23 cellular contexts compared by ENCODE assay signal in genomic region chr11:72784662-72785061, GRCh38. TPM values are rescaled to one million over a fixed set of nuclear protein-coding genes. Genes with fewer than 3 reads are reported as not detected.
DNase-seq lines count a peak whose midpoint lies in the region; ATAC-seq, FAIRE-seq and TF ChIP-seq lines count a peak whose summit lies in the region.
"Had no signal": no experiment of that assay in that cellular context is flagged by ENCODE, and none has a peak within 500 bp of the region (broad histone marks: within the 10 kb centered on the region; RNA-seq: fewer than 3 reads in every experiment).

No MANE protein-coding gene starts in this region.

- no peaks in the 10 kb centered on the region for H3K9me3 ChIP-seq in hepatocyte (ENCODE audit: low read depth)
- no peaks in the 10 kb centered on the region for H3K9me3 ChIP-seq in neuronal stem cell (replicated peaks in 1 of 2; ENCODE audit: control insufficient read depth in 2 of 2, insufficient read depth in 1 of 2, low read depth in 1 of 2, low read length in 2 of 2)
- H3K9me3 ChIP-seq: SK-N-SH had no signal

- H3K27me3 ChIP-seq in hepatocyte (no peaks in the 10 kb centered on the region), neuronal stem cell (ENCODE audit: control insufficient read depth in 3 of 3, insufficient read depth in 3 of 3, low read depth in 1 of 3, low read length in 3 of 3) (peaks cover 0 to 33% (median 16%) of the 10 kb centered on the region in 3 experiments)

- peak overlapping the region; percentile 54 for H2BK15ac ChIP-seq in neuronal stem cell (ENCODE audit: low read length)

- peak overlapping the region; percentile 97 for H3K14ac ChIP-seq in neuronal stem cell (ENCODE audit: low read length)

- H4K20me1 ChIP-seq in hepatocyte (ENCODE audit: insufficient read depth, poor library complexity, severe bottlenecking) = no peaks in the 10 kb centered on the region

- no peak overlapping the region for H3K23ac ChIP-seq in neuronal stem cell (ENCODE audit: low read depth, low read length, poor library complexity)

- peak overlapping the region; percentile 7 for H2BK12ac ChIP-seq in neuronal stem cell (ENCODE audit: low read length)

- H2AK5ac ChIP-seq in neuronal stem cell (ENCODE audit: low read depth, low read length) = no peak overlapping the region

- H3K9me2 ChIP-seq in hepatocyte (replicated peaks; ENCODE audit: insufficient read depth) = no peaks in the 10 kb centered on the region
- H3K9me2 ChIP-seq: SK-N-SH had no signal

- H3K27ac Mint-ChIP-seq in type B pancreatic cell = peak overlapping the region; percentile 81
- no peak overlapping the region for H3K27ac Mint-ChIP-seq in activated CD4-positive, alpha-beta T cell treated with anti-CD3 and anti-CD28 coated beads for 36 hours
- H3K27ac Mint-ChIP-seq: GM23338 had no signal

- intact Hi-C loops in activated CD4-positive, alpha-beta T cell treated with anti-CD3 and anti-CD28 coated beads for 36 hours (cut with DNase I, micrococcal nuclease) = no loop called here

- no peak overlapping the region for H2BK120ac ChIP-seq in neuronal stem cell (ENCODE audit: low read depth, low read length)

- POLR2A ChIA-PET in activated CD4-positive, alpha-beta T cell treated with anti-CD3 and anti-CD28 coated beads for 36 hours (lab: Charles Lee) = no interaction called here

- no peak overlapping the region for H4K8ac ChIP-seq in neuronal stem cell (ENCODE audit: low read depth, low read length)

- DNase-seq in D721Med (ENCODE audit: insufficient read length, low spot score) (peak; percentile 7), hepatocyte (ENCODE audit: low spot score) (no peak), neuronal stem cell (ENCODE audit: low spot score) (no peak), type B pancreatic cell (ENCODE audit: extremely low spot score, unreplicated experiment) (no peak), COR-L47 (lab: John Stamatoyannopoulos, UW) (no peak)
- no peak for DNase-seq in stimulated activated CD4-positive, alpha-beta T cell treated with anti-CD3 and anti-CD28 coated beads, Interleukin-2, amount 100 ng/mL, for 24 hours
- DNase-seq in activated CD4-positive, alpha-beta T cell treated with anti-CD3 and anti-CD28 coated beads for 36 hours = no peak
- DNase-seq: CD4-positive, CD25-positive, alpha-beta regulatory T cell; DND-41; IMR-90; NCI-H1105; NCI-H146; NCI-H2029; NCI-H2227 treated with DMSO at 0.1 percent for 48 hours; NCI-H510A treated with DMSO at 0.1 percent for 48 hours; NCI-H748 treated with DMSO at 0.1 percent for 48 hours; SIG-M5; SK-N-SH had no signal

- peaks cover 1% of the 10 kb centered on the region for H3K79me1 ChIP-seq in neuronal stem cell (ENCODE audit: low read depth, low read length)

- H2AFZ ChIP-seq in hepatocyte (no peak overlapping the region), neuronal stem cell (ENCODE audit: low read length) (no peak overlapping the region)
- H2AFZ ChIP-seq: GM23338 had no signal

- no peak overlapping the region for H2BK5ac ChIP-seq in neuronal stem cell (ENCODE audit: low read length)

- H3K4me3 Mint-ChIP-seq in type B pancreatic cell = no peak overlapping the region
- H3K4me3 Mint-ChIP-seq in activated CD4-positive, alpha-beta T cell treated with anti-CD3 and anti-CD28 coated beads for 36 hours = no peak overlapping the region
- H3K4me3 Mint-ChIP-seq: CD4-positive, CD25-positive, alpha-beta regulatory T cell; GM23338 had no signal

- H3K27me3 Mint-ChIP-seq in type B pancreatic cell = no peaks in the 10 kb centered on the region
- H3K27me3 Mint-ChIP-seq in activated CD4-positive, alpha-beta T cell treated with anti-CD3 and anti-CD28 coated beads for 36 hours = no peaks in the 10 kb centered on the region

- H3K9me3 Mint-ChIP-seq in type B pancreatic cell = no peaks in the 10 kb centered on the region
- H3K9me3 Mint-ChIP-seq in activated CD4-positive, alpha-beta T cell treated with anti-CD3 and anti-CD28 coated beads for 36 hours (ENCODE audit: low read depth) = no peaks in the 10 kb centered on the region
- H3K9me3 Mint-ChIP-seq: CD4-positive, CD25-positive, alpha-beta regulatory T cell; GM23338 had no signal

- peaks cover 65% of the 10 kb centered on the region for H3K4me1 ChIP-seq in hepatocyte (ENCODE audit: insufficient read depth)
- peaks cover 8 to 21% of the 10 kb centered on the region in 2 donors for H3K4me1 ChIP-seq in neuronal stem cell (ENCODE audit: control insufficient read depth in 2 of 2, insufficient read depth in 1 of 2, low read depth in 1 of 2, low read length in 2 of 2)

- TF ChIP-seq CTCF in D721Med (IDR thresholded peaks at IDR 0.05; ENCODE audit: insufficient read depth, missing control alignments) (no peak), hepatocyte (IDR thresholded peaks at IDR 0.05; ENCODE audit: poor library complexity) (no peak), type B pancreatic cell (conservative IDR thresholded peaks at IDR 0.05) (no peak)

- 86% methylated on average over 10 of the region's 10 CpGs for WGBS in hepatocyte (ENCODE audit: low lambda C conversion rate, missing lambda C conversion rate)
- WGBS in neuronal stem cell (ENCODE audit: extremely low coverage in 2 of 2, insufficient read length in 2 of 2, insufficient replicate concordance in 1 of 2), 2 donors = no CpG with 5 or more reads among the region's 10 CpGs

- H3K18ac ChIP-seq in neuronal stem cell (ENCODE audit: low read length) = peak overlapping the region; percentile 20

- ATAC-seq in activated CD4-positive, alpha-beta T cell treated with anti-CD3 and anti-CD28 coated beads for 36 hours = no peak
- ATAC-seq: GM12878, GM23338, HCT116, Panc1 had no signal

- no peak overlapping the region for H4K91ac ChIP-seq in neuronal stem cell (ENCODE audit: low read depth, low read length, poor library complexity)

- FAIRE-seq in D721Med (lab: Jason Lieb, UNC) = no peak
- FAIRE-seq: GM12878 had no signal

- H3K79me2 ChIP-seq in hepatocyte = peaks cover 20% of the 10 kb centered on the region

- H3K36me3 ChIP-seq in hepatocyte (replicated peaks; ENCODE audit: insufficient read depth, low read depth) (no peaks in the 10 kb centered on the region), neuronal stem cell (replicated peaks in 1 of 2; ENCODE audit: control insufficient read depth in 2 of 2, insufficient read depth in 2 of 2, low read length in 2 of 2) (no peaks in the 10 kb centered on the region)

- no peak overlapping the region for H3K9ac ChIP-seq in neuronal stem cell (ENCODE audit: low read depth, low read length, poor library complexity)
- H3K9ac ChIP-seq: KMS-11, SK-N-SH had no signal

- peaks cover 28% of the 10 kb centered on the region for H3K4me1 Mint-ChIP-seq in type B pancreatic cell (ENCODE audit: unreplicated experiment)
- peaks cover 23% of the 10 kb centered on the region for H3K4me1 Mint-ChIP-seq in activated CD4-positive, alpha-beta T cell treated with anti-CD3 and anti-CD28 coated beads for 36 hours

- peak overlapping the region; percentile 94 for H3K27ac ChIP-seq in hepatocyte
- H3K27ac ChIP-seq in neuronal stem cell (replicated peaks; ENCODE audit: low read length) = no peak overlapping the region
- H3K27ac ChIP-seq: KMS-11 had no signal

- H3K36me3 Mint-ChIP-seq in type B pancreatic cell = peaks cover 4% of the 10 kb centered on the region
- H3K36me3 Mint-ChIP-seq in activated CD4-positive, alpha-beta T cell treated with anti-CD3 and anti-CD28 coated beads for 36 hours (ENCODE audit: low read depth) = no peaks in the 10 kb centered on the region
- H3K36me3 Mint-ChIP-seq: CD4-positive, CD25-positive, alpha-beta regulatory T cell had no signal

- CTCF ChIA-PET in activated CD4-positive, alpha-beta T cell treated with anti-CD3 and anti-CD28 coated beads for 36 hours (lab: Charles Lee) = interaction anchor here (1.0 kb wide), 1 partner anchor 8 kb away, joined by 4 read pairs; no protein-coding TSS in a partner anchor

- H3K4ac ChIP-seq in neuronal stem cell (ENCODE audit: low read length) = no peak overlapping the region

- H3K4me3 ChIP-seq in hepatocyte = no peak overlapping the region
- no peak overlapping the region for H3K4me3 ChIP-seq in neuronal stem cell (ENCODE audit: low read length in 2 of 2)
- H3K4me3 ChIP-seq: GM12878, GM23338 had no signal

- H3K4me2 ChIP-seq in hepatocyte (peak overlapping the region; percentile 66), neuronal stem cell (ENCODE audit: insufficient read depth, low read length, poor library complexity, severe bottlenecking) (no peak overlapping the region)
- H3K4me2 ChIP-seq: GM23338, KMS-11, SK-N-SH had no signal

RNA-seq across cellular contexts. Expression of gene STARD10, which starts 9.2 kb away (rescaled TPM):
- 290 and 390 TPM in 2 replicates for total RNA-seq in hepatocyte
- 575 and 686 TPM in 2 replicates for polyA plus RNA-seq in hepatocyte
- 19.9 TPM for polyA plus RNA-seq in neuronal stem cell (2013, experiment 1 of 2)
- polyA plus RNA-seq in neuronal stem cell (2013, experiment 2 of 2) = 17.9 TPM
- 170 and 313 TPM in 2 replicates for total RNA-seq in type B pancreatic cell (ENCODE audit: low replicate concordance)
- 10 to 100 TPM in 1 of 2 experiments, 1 to 10 TPM in 1; 8.3 to 12.9 TPM for total RNA-seq in activated CD4-positive, alpha-beta T cell treated with anti-CD3 and anti-CD28 coated beads for 36 hours

RNA-seq across cellular contexts. Expression of gene ATG16L2, which starts 29.5 kb away (rescaled TPM):
- total RNA-seq in hepatocyte = 8.2 and 11.5 TPM in 2 replicates
- polyA plus RNA-seq in hepatocyte = 20.3 and 27.6 TPM in 2 replicates
- 18.3 TPM for polyA plus RNA-seq in neuronal stem cell (2013, experiment 1 of 2)
- 16.1 TPM for polyA plus RNA-seq in neuronal stem cell (2013, experiment 2 of 2)
- total RNA-seq in type B pancreatic cell (ENCODE audit: low replicate concordance) = 26.3 and 29.5 TPM in 2 replicates
- 10 to 100 TPM; 55.3 to 59.4 TPM for total RNA-seq in activated CD4-positive, alpha-beta T cell treated with anti-CD3 and anti-CD28 coated beads for 36 hours

RNA-seq across cellular contexts. Expression of gene ARAP1, which starts 32.5 kb away (rescaled TPM):
- total RNA-seq in hepatocyte (86.9 and 118 TPM in 2 replicates), type B pancreatic cell (ENCODE audit: low replicate concordance) (80.5 and 149 TPM in 2 replicates)
- polyA plus RNA-seq in hepatocyte = 53.2 and 60.2 TPM in 2 replicates
- 15.2 TPM for polyA plus RNA-seq in neuronal stem cell (2013, experiment 1 of 2)
- 15.9 TPM for polyA plus RNA-seq in neuronal stem cell (2013, experiment 2 of 2)
- 10 to 100 TPM; 69.9 to 76.6 TPM for total RNA-seq in activated CD4-positive, alpha-beta T cell treated with anti-CD3 and anti-CD28 coated beads for 36 hours

Comparison
In these comparisons a context has a peak if more than half of its experiments do, and no peak if none do; other contexts are left out.
1. RNA of gene STARD10, which starts 9.2 kb away (total RNA-seq): 290 to 390 TPM in hepatocyte and 170 to 313 TPM in type B pancreatic cell; 8.3 to 12.9 TPM in activated CD4-positive, alpha-beta T cell treated with anti-CD3 and anti-CD28 coated beads for 36 hours; every median in the first group is over 10 times any median in the second.